Comparison of ENCODE assay signal across 9 cellular contexts in genomic region chr1:31216016-31216415, GRCh38. TPM values are rescaled to one million over a fixed set of nuclear protein-coding genes. Genes with fewer than 3 reads are reported as not detected.
DNase-seq lines count a peak whose midpoint lies in the region; ATAC-seq and TF ChIP-seq lines count a peak whose summit lies in the region.
"Had no signal": no experiment of that assay in that cellular context is flagged by ENCODE, and none has a peak within 500 bp of the region (broad histone marks: within the 10 kb centered on the region; RNA-seq: fewer than 3 reads in every experiment).

No MANE protein-coding gene starts in this region.

- H3K79me1 ChIP-seq in H9 (ENCODE audit: insufficient read depth, low read depth, low read length, poor library complexity, severe bottlenecking), result no peaks in the 10 kb centered on the region

- no peaks in the 10 kb centered on the region for H4K20me1 ChIP-seq in H9 (ENCODE audit: control insufficient read depth, insufficient read depth, insufficient read length)

- no peak overlapping the region for H3K27ac ChIP-seq in H9 (ENCODE audit: insufficient read length, low read depth, low read length)
- H3K27ac ChIP-seq: HL-60 had no signal

- H3K4me3 ChIP-seq in fibroblast of villous mesenchyme (ENCODE audit: low read depth, low read length), result no peak overlapping the region

- H2BK5ac ChIP-seq in H9 (ENCODE audit: insufficient read length, low read length), result no peak overlapping the region

- no peak overlapping the region; a peak in 1 of 5 replicates for H3K4me3 Mint-ChIP-seq in H9
- no peak overlapping the region for H3K4me3 Mint-ChIP-seq in progenitor cell of endocrine pancreas (ENCODE audit: low read depth)

- WGBS in H9 (ENCODE audit: extremely low coverage, insufficient read length, low lambda C conversion rate), result no CpG with 5 or more reads among the region's 10 CpGs

- ATAC-seq in GM19395 (IDR thresholded peaks at IDR 0.05; ENCODE audit: unreplicated experiment), result no peak

- no peaks in the 10 kb centered on the region for H3K36me3 Mint-ChIP-seq in H9 (ENCODE audit: insufficient read depth in 1 of 3, low read depth in 3 of 3)
- peaks cover under 1% of the 10 kb centered on the region for H3K36me3 Mint-ChIP-seq in progenitor cell of endocrine pancreas (ENCODE audit: insufficient read depth)

- no peak overlapping the region for H3K4ac ChIP-seq in H9 (ENCODE audit: low read depth, low read length)

- TF ChIP-seq CTCF in H9 (conservative IDR thresholded peaks at IDR 0.05) (no peak), fibroblast of villous mesenchyme (IDR thresholded peaks at IDR 0.05; ENCODE audit: insufficient read depth, low read depth, low read length) (no peak), progenitor cell of endocrine pancreas (IDR thresholded peaks at IDR 0.05; ENCODE audit: unreplicated experiment) (no peak)

- H2BK12ac ChIP-seq in H9 (ENCODE audit: insufficient read length, low read depth, low read length), result no peak overlapping the region

- no peak overlapping the region for H3K14ac ChIP-seq in H9 (ENCODE audit: insufficient read depth, low read length)

- H3K9me3 ChIP-seq in H9 (ENCODE audit: control insufficient read depth, low read depth, low read length), result no peaks in the 10 kb centered on the region

- H2AK5ac ChIP-seq in H9 (ENCODE audit: insufficient read length, low read length), result no peak overlapping the region

- no peaks in the 10 kb centered on the region; the same call in 1 of the 2 replicates for H3K79me2 ChIP-seq in H9 (ENCODE audit: insufficient read depth, low read length)

- H3K27me3 Mint-ChIP-seq in H9 (ENCODE audit: low read depth) (no peaks in the 10 kb centered on the region), progenitor cell of endocrine pancreas (no peaks in the 10 kb centered on the region)

- H3K4me1 Mint-ChIP-seq in H9 (peaks cover 19 to 25% of the 10 kb centered on the region in 2 experiments), progenitor cell of endocrine pancreas (ENCODE audit: low read depth) (no peaks in the 10 kb centered on the region)

- H3K27ac Mint-ChIP-seq in H9 (peak overlapping the region in 2 of 3 experiments; percentile 65 to 88; a peak in 4 of 7 replicates), progenitor cell of endocrine pancreas (no peak overlapping the region)

- H3T11ph ChIP-seq in H9 (ENCODE audit: low read length), result no peak overlapping the region

- no peak overlapping the region for H3K23ac ChIP-seq in H9 (ENCODE audit: insufficient read length, low read depth, low read length)

- no peak overlapping the region for H2BK120ac ChIP-seq in H9 (ENCODE audit: low read depth, low read length, poor library complexity, severe bottlenecking)

- no peak overlapping the region for H4K91ac ChIP-seq in H9 (ENCODE audit: insufficient read length, low read depth, low read length)

- no peak overlapping the region for H3K9ac ChIP-seq in H9 (ENCODE audit: extremely low read depth, insufficient read length, low read length)

- H3K27me3 ChIP-seq in H9 (ENCODE audit: insufficient read depth, low read length), result no peaks in the 10 kb centered on the region

- intact Hi-C loops in posterior cingulate gyrus (cut with DNase I), result no loop called here

- H2BK15ac ChIP-seq in H9 (ENCODE audit: low read depth, low read length), result no peak overlapping the region

- no peak overlapping the region for H4K5ac ChIP-seq in H9 (ENCODE audit: insufficient read length, low read depth, low read length)

- no peaks in the 10 kb centered on the region for H3K23me2 ChIP-seq in H9 (ENCODE audit: insufficient read length, low read depth, low read length, poor library complexity, severe bottlenecking)

- H2AFZ ChIP-seq in H9 (ENCODE audit: low read length), result no peak overlapping the region

- H4K8ac ChIP-seq in H9 (replicated peaks; ENCODE audit: insufficient read length, low read depth, low read length), result no peak overlapping the region

- no peak overlapping the region for H3K4me2 ChIP-seq in H9 (ENCODE audit: insufficient read depth, insufficient read length, low read length)

- H3K18ac ChIP-seq in H9 (ENCODE audit: insufficient read length, low read depth, low read length), result no peak overlapping the region

- no peaks in the 10 kb centered on the region; the same call in 1 of the 2 replicates for H3K4me1 ChIP-seq in H9 (ENCODE audit: insufficient read depth, low read length)

- DNase-seq in H9 (peak; percentile 59), NCI-H82 treated with DMSO at 0.1 percent for 48 hours (lab: John Stamatoyannopoulos, UW; ENCODE audit: unreplicated experiment) (peak; percentile 80), fibroblast of villous mesenchyme (ENCODE audit: low read depth) (peak; percentile 16), posterior cingulate gyrus (peak in 7 of 10 donors; percentile 13 to 88 (median 56)), progenitor cell of endocrine pancreas (ENCODE audit: low spot score, unreplicated experiment) (no peak), AG08396 (ENCODE audit: low spot score) (no peak)
- no peak for DNase-seq in stimulated activated CD4-positive, alpha-beta T cell treated with anti-CD3 and anti-CD28 coated beads, Interleukin-4, amount 100 ng/mL, for 24 hours

- H3K56ac ChIP-seq in H9 (ENCODE audit: insufficient read length, low read depth, low read length), result no peak overlapping the region

- H3K9me3 Mint-ChIP-seq in H9, result no peaks in the 10 kb centered on the region
- no peaks in the 10 kb centered on the region for H3K9me3 Mint-ChIP-seq in progenitor cell of endocrine pancreas (ENCODE audit: low read depth)

- H2BK20ac ChIP-seq in H9 (ENCODE audit: low read depth, low read length, poor library complexity, severe bottlenecking), result no peak overlapping the region

RNA-seq across cellular contexts. Expression of gene NKAIN1, which starts 23.7 kb away (rescaled TPM):
- total RNA-seq in H9 (2021), result 24.0 and 25.6 TPM in 2 replicates
- not detected in 2 replicates for total RNA-seq in fibroblast of villous mesenchyme
- total RNA-seq in progenitor cell of endocrine pancreas, result 15.5 and 16.1 TPM in 2 replicates

Comparison
In these comparisons a context has a peak if more than half of its experiments do, and no peak if none do; other contexts are left out.
1. DNase-seq: peak in H9 (single experiment), NCI-H82 treated with DMSO at 0.1 percent for 48 hours (single experiment), fibroblast of villous mesenchyme (single experiment) and posterior cingulate gyrus (7 of 10); none in progenitor cell of endocrine pancreas (single experiment), stimulated activated CD4-positive, alpha-beta T cell treated with anti-CD3 and anti-CD28 coated beads, Interleukin-4, amount 100 ng/mL, for 24 hours (single experiment) and AG08396 (single experiment).
2. RNA of gene NKAIN1, which starts 23.7 kb away (total RNA-seq): 24.0 to 25.6 TPM in H9 and 15.5 to 16.1 TPM in progenitor cell of endocrine pancreas; not detected in fibroblast of villous mesenchyme; every median in the first group is over 10 times any median in the second.